1 cellular context compared by ENCODE assay signal in the genomic region with DNA sequence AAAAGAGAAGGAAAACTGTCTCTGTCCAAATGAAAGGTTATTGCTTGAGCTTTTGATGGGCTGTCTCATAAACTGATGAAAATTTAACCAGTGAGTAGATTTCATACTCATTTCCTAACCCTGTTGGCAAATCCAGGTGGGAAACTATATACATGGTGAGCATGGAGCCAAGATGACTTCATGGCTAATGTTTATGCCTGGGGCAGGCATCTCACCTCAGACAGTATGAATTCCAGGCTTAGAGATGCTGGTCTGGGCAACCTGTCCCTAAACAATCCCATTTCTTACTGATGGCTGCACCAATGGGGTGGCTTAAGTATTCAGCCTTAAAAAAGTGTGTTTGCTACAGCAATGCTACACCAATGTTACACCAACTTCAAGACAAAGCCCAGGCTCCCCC.
TF ChIP-seq lines count a peak whose summit lies in the region.

No MANE protein-coding gene starts in this region.

TF ChIP-seq in K562, 482 proteins besides CTCF, POLR2A, EP300 and RAD21 (continued from another document):
- TF ChIP-seq, protein P1, sequence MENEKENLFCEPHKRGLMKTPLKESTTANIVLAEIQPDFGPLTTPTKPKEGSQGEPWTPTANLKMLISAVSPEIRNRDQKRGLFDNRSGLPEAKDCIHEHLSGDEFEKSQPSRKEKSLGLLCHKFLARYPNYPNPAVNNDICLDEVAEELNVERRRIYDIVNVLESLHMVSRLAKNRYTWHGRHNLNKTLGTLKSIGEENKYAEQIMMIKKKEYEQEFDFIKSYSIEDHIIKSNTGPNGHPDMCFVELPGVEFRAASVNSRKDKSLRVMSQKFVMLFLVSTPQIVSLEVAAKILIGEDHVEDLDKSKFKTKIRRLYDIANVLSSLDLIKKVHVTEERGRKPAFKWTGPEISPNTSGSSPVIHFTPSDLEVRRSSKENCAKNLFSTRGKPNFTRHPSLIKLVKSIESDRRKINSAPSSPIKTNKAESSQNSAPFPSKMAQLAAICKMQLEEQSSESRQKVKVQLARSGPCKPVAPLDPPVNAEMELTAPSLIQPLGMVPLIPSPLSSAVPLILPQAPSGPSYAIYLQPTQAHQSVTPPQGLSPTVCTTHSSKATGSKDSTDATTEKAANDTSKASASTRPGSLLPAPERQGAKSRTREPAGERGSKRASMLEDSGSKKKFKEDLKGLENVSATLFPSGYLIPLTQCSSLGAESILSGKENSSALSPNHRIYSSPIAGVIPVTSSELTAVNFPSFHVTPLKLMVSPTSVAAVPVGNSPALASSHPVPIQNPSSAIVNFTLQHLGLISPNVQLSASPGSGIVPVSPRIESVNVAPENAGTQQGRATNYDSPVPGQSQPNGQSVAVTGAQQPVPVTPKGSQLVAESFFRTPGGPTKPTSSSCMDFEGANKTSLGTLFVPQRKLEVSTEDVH (IDR thresholded peaks at IDR 0.05; ENCODE audit: low read depth, partially characterized antibody), result no peak
- no peak for TF ChIP-seq ZNF79 (CRISPR knock-in tag; IDR thresholded peaks at IDR 0.05; ENCODE audit: low read depth)
- TF ChIP-seq SMARCE1 (IDR thresholded peaks at IDR 0.05), result no peak
- TF ChIP-seq FOXM1 (IDR thresholded peaks at IDR 0.05; ENCODE audit: low read depth), result no peak
- no peak for TF ChIP-seq FOXM1 (CRISPR knock-in tag; IDR thresholded peaks at IDR 0.05; ENCODE audit: low read depth)
- no peak for TF ChIP-seq IRF2 (CRISPR knock-in tag; IDR thresholded peaks at IDR 0.05)
- no peak for TF ChIP-seq HSF4 (CRISPR knock-in tag; IDR thresholded peaks at IDR 0.05; ENCODE audit: borderline replicate concordance)
- no peak for TF ChIP-seq GABPB2 (CRISPR knock-in tag; conservative IDR thresholded peaks at IDR 0.05)
- TF ChIP-seq ZNF212 (CRISPR knock-in tag; IDR thresholded peaks at IDR 0.05), result no peak
- no peak for TF ChIP-seq PRMT5 (CRISPR knock-in tag; IDR thresholded peaks at IDR 0.05)
- no peak for TF ChIP-seq POLR2AphosphoS2 (IDR thresholded peaks at IDR 0.05; ENCODE audit: low read length)
- TF ChIP-seq, protein P2, sequence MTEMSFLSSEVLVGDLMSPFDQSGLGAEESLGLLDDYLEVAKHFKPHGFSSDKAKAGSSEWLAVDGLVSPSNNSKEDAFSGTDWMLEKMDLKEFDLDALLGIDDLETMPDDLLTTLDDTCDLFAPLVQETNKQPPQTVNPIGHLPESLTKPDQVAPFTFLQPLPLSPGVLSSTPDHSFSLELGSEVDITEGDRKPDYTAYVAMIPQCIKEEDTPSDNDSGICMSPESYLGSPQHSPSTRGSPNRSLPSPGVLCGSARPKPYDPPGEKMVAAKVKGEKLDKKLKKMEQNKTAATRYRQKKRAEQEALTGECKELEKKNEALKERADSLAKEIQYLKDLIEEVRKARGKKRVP (CRISPR knock-in tag; IDR thresholded peaks at IDR 0.05), result no peak
- TF ChIP-seq GABPA (tag; conservative IDR thresholded peaks at IDR 0.05; ENCODE audit: low read depth), result no peak
- TF ChIP-seq, protein P3, sequence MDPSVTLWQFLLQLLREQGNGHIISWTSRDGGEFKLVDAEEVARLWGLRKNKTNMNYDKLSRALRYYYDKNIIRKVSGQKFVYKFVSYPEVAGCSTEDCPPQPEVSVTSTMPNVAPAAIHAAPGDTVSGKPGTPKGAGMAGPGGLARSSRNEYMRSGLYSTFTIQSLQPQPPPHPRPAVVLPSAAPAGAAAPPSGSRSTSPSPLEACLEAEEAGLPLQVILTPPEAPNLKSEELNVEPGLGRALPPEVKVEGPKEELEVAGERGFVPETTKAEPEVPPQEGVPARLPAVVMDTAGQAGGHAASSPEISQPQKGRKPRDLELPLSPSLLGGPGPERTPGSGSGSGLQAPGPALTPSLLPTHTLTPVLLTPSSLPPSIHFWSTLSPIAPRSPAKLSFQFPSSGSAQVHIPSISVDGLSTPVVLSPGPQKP (CRISPR knock-in tag; IDR thresholded peaks at IDR 0.05), result no peak
